ENCODE assay signal across 1 cellular context in the genomic region with DNA sequence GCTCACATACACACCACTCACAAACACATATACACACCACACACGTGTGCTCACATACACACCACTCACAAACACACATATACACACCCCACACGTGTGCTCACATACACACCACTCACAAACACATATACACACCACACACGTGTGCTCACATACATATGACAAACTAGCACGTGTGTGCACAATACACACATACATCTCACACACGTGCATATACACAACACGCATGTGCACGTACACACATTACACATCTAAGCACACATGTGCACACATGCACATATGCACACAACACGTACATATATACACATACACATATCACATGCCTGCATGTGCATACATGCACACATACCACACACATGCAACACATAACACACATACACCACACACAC.
TF ChIP-seq lines count a peak whose summit lies in the region.

No MANE protein-coding gene starts in this region.

TF ChIP-seq in K562, 482 proteins besides CTCF, POLR2A, EP300 and RAD21 (continued from another document):
- TF ChIP-seq, protein P1, sequence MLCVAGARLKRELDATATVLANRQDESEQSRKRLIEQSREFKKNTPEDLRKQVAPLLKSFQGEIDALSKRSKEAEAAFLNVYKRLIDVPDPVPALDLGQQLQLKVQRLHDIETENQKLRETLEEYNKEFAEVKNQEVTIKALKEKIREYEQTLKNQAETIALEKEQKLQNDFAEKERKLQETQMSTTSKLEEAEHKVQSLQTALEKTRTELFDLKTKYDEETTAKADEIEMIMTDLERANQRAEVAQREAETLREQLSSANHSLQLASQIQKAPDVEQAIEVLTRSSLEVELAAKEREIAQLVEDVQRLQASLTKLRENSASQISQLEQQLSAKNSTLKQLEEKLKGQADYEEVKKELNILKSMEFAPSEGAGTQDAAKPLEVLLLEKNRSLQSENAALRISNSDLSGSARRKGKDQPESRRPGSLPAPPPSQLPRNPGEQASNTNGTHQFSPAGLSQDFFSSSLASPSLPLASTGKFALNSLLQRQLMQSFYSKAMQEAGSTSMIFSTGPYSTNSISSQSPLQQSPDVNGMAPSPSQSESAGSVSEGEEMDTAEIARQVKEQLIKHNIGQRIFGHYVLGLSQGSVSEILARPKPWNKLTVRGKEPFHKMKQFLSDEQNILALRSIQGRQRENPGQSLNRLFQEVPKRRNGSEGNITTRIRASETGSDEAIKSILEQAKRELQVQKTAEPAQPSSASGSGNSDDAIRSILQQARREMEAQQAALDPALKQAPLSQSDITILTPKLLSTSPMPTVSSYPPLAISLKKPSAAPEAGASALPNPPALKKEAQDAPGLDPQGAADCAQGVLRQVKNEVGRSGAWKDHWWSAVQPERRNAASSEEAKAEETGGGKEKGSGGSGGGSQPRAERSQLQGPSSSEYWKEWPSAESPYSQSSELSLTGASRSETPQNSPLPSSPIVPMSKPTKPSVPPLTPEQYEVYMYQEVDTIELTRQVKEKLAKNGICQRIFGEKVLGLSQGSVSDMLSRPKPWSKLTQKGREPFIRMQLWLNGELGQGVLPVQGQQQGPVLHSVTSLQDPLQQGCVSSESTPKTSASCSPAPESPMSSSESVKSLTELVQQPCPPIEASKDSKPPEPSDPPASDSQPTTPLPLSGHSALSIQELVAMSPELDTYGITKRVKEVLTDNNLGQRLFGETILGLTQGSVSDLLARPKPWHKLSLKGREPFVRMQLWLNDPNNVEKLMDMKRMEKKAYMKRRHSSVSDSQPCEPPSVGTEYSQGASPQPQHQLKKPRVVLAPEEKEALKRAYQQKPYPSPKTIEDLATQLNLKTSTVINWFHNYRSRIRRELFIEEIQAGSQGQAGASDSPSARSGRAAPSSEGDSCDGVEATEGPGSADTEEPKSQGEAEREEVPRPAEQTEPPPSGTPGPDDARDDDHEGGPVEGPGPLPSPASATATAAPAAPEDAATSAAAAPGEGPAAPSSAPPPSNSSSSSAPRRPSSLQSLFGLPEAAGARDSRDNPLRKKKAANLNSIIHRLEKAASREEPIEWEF (CRISPR knock-in tag; IDR thresholded peaks at IDR 0.05): no peak
- TF ChIP-seq ZC3H8 (IDR thresholded peaks at IDR 0.05): no peak
- TF ChIP-seq ZFP30 (CRISPR knock-in tag; IDR thresholded peaks at IDR 0.05; ENCODE audit: borderline replicate concordance): no peak
- TF ChIP-seq ZNF507 (tag; conservative IDR thresholded peaks at IDR 0.05): no peak
